In genomic region chr19:39031368-39032163, GRCh38 we compare ENCODE assay signal across 7 cellular contexts. TPM values are rescaled to one million over a fixed set of nuclear protein-coding genes. Genes with fewer than 3 reads are reported as not detected.
A peak's percentile ranks its signal among the peaks of the same experiment; 100 is the strongest.
DNase-seq lines count a peak whose midpoint lies in the region; FAIRE-seq lines count a peak whose summit lies in the region.

No MANE protein-coding gene starts in this region.

- H2BK120ac ChIP-seq in neuronal stem cell (ENCODE audit: low read depth, low read length) = no peak overlapping the region

- peak overlapping the region; percentile 99 for H2BK15ac ChIP-seq in neuronal stem cell (ENCODE audit: low read length)

- H4K8ac ChIP-seq in neuronal stem cell (ENCODE audit: low read depth, low read length) = no peak overlapping the region

- no peaks in the 10 kb centered on the region for H3K36me3 Mint-ChIP-seq in activated naive CD4-positive, alpha-beta T cell treated with anti-CD3 and anti-CD28 coated beads for 36 hours (ENCODE audit: low read depth)

- intact Hi-C loops in activated naive CD4-positive, alpha-beta T cell treated with anti-CD3 and anti-CD28 coated beads for 36 hours (cut with micrococcal nuclease) = loop anchor here (2.0 kb wide), 1 partner anchor 69 kb away; no protein-coding TSS in a partner anchor

- H3K27me3 ChIP-seq in neuronal stem cell (ENCODE audit: control insufficient read depth in 3 of 3, insufficient read depth in 3 of 3, low read depth in 1 of 3, low read length in 3 of 3) (peaks cover 0 to 54% (median 3%) of the 10 kb centered on the region in 3 experiments), subcutaneous abdominal adipose tissue (ENCODE audit: control insufficient read depth in 5 of 5, insufficient read depth in 4 of 5, low read length in 5 of 5) (peaks cover 0 to 4% (median 2%) of the 10 kb centered on the region in 5 donors)

- H3K27ac ChIP-seq in neuronal stem cell (replicated peaks; ENCODE audit: low read length) (peak overlapping the region; percentile 75), subcutaneous abdominal adipose tissue (ENCODE audit: low read depth, low read length) (peak overlapping the region; percentile 41)

- peak overlapping the region; percentile 37 to 81 for H3K4me3 ChIP-seq in neuronal stem cell (ENCODE audit: low read length in 2 of 2)
- H3K4me3 ChIP-seq in subcutaneous abdominal adipose tissue (ENCODE audit: low read depth in 1 of 5, low read length in 5 of 5) = peak overlapping the region in 4 of 5 donors; percentile 44 to 86 (median 72)

- H3K4me2 ChIP-seq in neuronal stem cell (ENCODE audit: insufficient read depth, low read length, poor library complexity, severe bottlenecking) = peak overlapping the region; percentile 99

- H3K9ac ChIP-seq in neuronal stem cell (ENCODE audit: low read depth, low read length, poor library complexity) (peak overlapping the region; percentile 99), subcutaneous abdominal adipose tissue (ENCODE audit: low read length in 5 of 5) (peak overlapping the region in 3 of 5 donors; percentile 11 to 47 (median 32))

- peak overlapping the region; percentile 58 for H2BK12ac ChIP-seq in neuronal stem cell (ENCODE audit: low read length)

- H3K4me1 Mint-ChIP-seq in activated naive CD4-positive, alpha-beta T cell treated with anti-CD3 and anti-CD28 coated beads for 36 hours (ENCODE audit: low read depth) = peaks cover 16% of the 10 kb centered on the region

- H2AFZ ChIP-seq in neuronal stem cell (ENCODE audit: low read length) = peak overlapping the region; percentile 98

- H3K27me3 Mint-ChIP-seq in activated naive CD4-positive, alpha-beta T cell treated with anti-CD3 and anti-CD28 coated beads for 36 hours (ENCODE audit: low read depth) = peaks cover 17% of the 10 kb centered on the region

- CTCF ChIA-PET in activated naive CD4-positive, alpha-beta T cell treated with anti-CD3 and anti-CD28 coated beads for 36 hours (lab: Charles Lee) = interaction anchor here (1.1 kb wide), 1 partner anchor 20 kb away, joined by 3 read pairs; no protein-coding TSS in a partner anchor

- H3K4me3 Mint-ChIP-seq in activated naive CD4-positive, alpha-beta T cell treated with anti-CD3 and anti-CD28 coated beads for 36 hours = peak overlapping the region; percentile 69

- H3K4me1 ChIP-seq in neuronal stem cell (ENCODE audit: control insufficient read depth in 2 of 2, insufficient read depth in 1 of 2, low read depth in 1 of 2, low read length in 2 of 2) (peaks cover 4 to 8% of the 10 kb centered on the region in 2 donors), subcutaneous abdominal adipose tissue (ENCODE audit: control insufficient read depth in 5 of 5, insufficient read depth in 5 of 5, low read length in 5 of 5) (peaks cover 0 to 33% (median 23%) of the 10 kb centered on the region in 5 donors)

- no peak overlapping the region for H3K27ac Mint-ChIP-seq in activated naive CD4-positive, alpha-beta T cell treated with anti-CD3 and anti-CD28 coated beads for 36 hours

- WGBS in neuronal stem cell (ENCODE audit: extremely low coverage in 2 of 2, insufficient read length in 2 of 2, insufficient replicate concordance in 1 of 2), 2 donors = no CpG with 5 or more reads among the region's 58 CpGs

- H3K9me3 Mint-ChIP-seq in activated naive CD4-positive, alpha-beta T cell treated with anti-CD3 and anti-CD28 coated beads for 36 hours = no peaks in the 10 kb centered on the region

- H3K9me3 ChIP-seq in neuronal stem cell (replicated peaks in 1 of 2; ENCODE audit: control insufficient read depth in 2 of 2, insufficient read depth in 1 of 2, low read depth in 1 of 2, low read length in 2 of 2) (peaks cover 0 to 6% of the 10 kb centered on the region in 2 donors), subcutaneous abdominal adipose tissue (ENCODE audit: control insufficient read depth in 5 of 5, low read length in 5 of 5) (peaks cover 0 to 3% (median 0%) of the 10 kb centered on the region in 5 donors)

- FAIRE-seq in GM18507 (lab: Jason Lieb, UNC) = peak; percentile 82

- DNase-seq in GM18507 (ENCODE audit: extremely low spot score, insufficient read length, low read depth) = peak; percentile 70
- DNase-seq in HuH-7.5 (ENCODE audit: low spot score) = peak; percentile 89
- peak; percentile 47 for DNase-seq in SK-N-DZ (ENCODE audit: low spot score)
- peak; percentile 92 for DNase-seq in activated naive CD4-positive, alpha-beta T cell treated with anti-CD3 and anti-CD28 coated beads for 36 hours
- DNase-seq in globus pallidus (ENCODE audit: low spot score) = peak; percentile 54
- peak; percentile 93 for DNase-seq in neuronal stem cell (ENCODE audit: low spot score)

- no peaks in the 10 kb centered on the region for H3K79me1 ChIP-seq in neuronal stem cell (ENCODE audit: low read depth, low read length)

- H3K36me3 ChIP-seq in neuronal stem cell (replicated peaks in 1 of 2; ENCODE audit: control insufficient read depth in 2 of 2, insufficient read depth in 2 of 2, low read length in 2 of 2) (peaks cover 0 to 4% of the 10 kb centered on the region in 2 donors), subcutaneous abdominal adipose tissue (ENCODE audit: control insufficient read depth in 5 of 5, insufficient read depth in 5 of 5, low read length in 5 of 5) (peaks cover 0 to 12% (median 7%) of the 10 kb centered on the region in 5 donors)

- H3K4ac ChIP-seq in neuronal stem cell (ENCODE audit: low read length) = no peak overlapping the region

- H3K23ac ChIP-seq in neuronal stem cell (ENCODE audit: low read depth, low read length, poor library complexity) = peak overlapping the region; percentile 97

- H4K91ac ChIP-seq in neuronal stem cell (ENCODE audit: low read depth, low read length, poor library complexity) = no peak overlapping the region

- peak overlapping the region; percentile 46 for H2AK5ac ChIP-seq in neuronal stem cell (ENCODE audit: low read depth, low read length)

- H3K18ac ChIP-seq in neuronal stem cell (ENCODE audit: low read length) = peak overlapping the region; percentile 99

- H3K14ac ChIP-seq in neuronal stem cell (ENCODE audit: low read length) = peak overlapping the region; percentile 94

- H2BK5ac ChIP-seq in neuronal stem cell (ENCODE audit: low read length) = peak overlapping the region; percentile 87

RNA-seq across cellular contexts. Expression of gene FBXO27, which starts 0.8 kb away (rescaled TPM):
- 0.36 and 0.93 TPM in 2 replicates for polyA plus RNA-seq in SK-N-DZ (2014; cell fraction: cytosol; rRNA removed)
- polyA plus RNA-seq in SK-N-DZ (2014; cell fraction: nucleus; rRNA removed) = not detected in 2 replicates
- 1 to 10 TPM; 1.0 to 1.8 TPM for total RNA-seq in activated naive CD4-positive, alpha-beta T cell treated with anti-CD3 and anti-CD28 coated beads for 36 hours
- 8.9 TPM for polyA plus RNA-seq in neuronal stem cell (2013, experiment 1 of 2)
- 8.1 TPM for polyA plus RNA-seq in neuronal stem cell (2013, experiment 2 of 2)

RNA-seq across cellular contexts. Expression of gene ACP7, which starts 52.6 kb away (rescaled TPM):
- not detected in 2 replicates for polyA plus RNA-seq in SK-N-DZ (2014; cell fraction: cytosol; rRNA removed)
- polyA plus RNA-seq in SK-N-DZ (2014; cell fraction: nucleus; rRNA removed) = not detected in 2 replicates
- not detected for total RNA-seq in activated naive CD4-positive, alpha-beta T cell treated with anti-CD3 and anti-CD28 coated beads for 36 hours
- polyA plus RNA-seq in neuronal stem cell (2013, experiment 1 of 2) = not detected
- polyA plus RNA-seq in neuronal stem cell (2013, experiment 2 of 2) = not detected

RNA-seq across cellular contexts. Expression of gene FBXO17, which starts 56.0 kb away (rescaled TPM):
- polyA plus RNA-seq in SK-N-DZ (2014; cell fraction: cytosol; rRNA removed) = 11.6 and 22.8 TPM in 2 replicates
- polyA plus RNA-seq in SK-N-DZ (2014; cell fraction: nucleus; rRNA removed) = 16.7 and 17.5 TPM in 2 replicates
- total RNA-seq in activated naive CD4-positive, alpha-beta T cell treated with anti-CD3 and anti-CD28 coated beads for 36 hours = under 1 TPM in 1 of 2 experiments, not detected in 1; 0.07 TPM
- polyA plus RNA-seq in neuronal stem cell (2013, experiment 1 of 2) = 23.3 TPM
- 24.3 TPM for polyA plus RNA-seq in neuronal stem cell (2013, experiment 2 of 2)

Comparison
In these comparisons a context has a peak if more than half of its experiments do, and no peak if none do; other contexts are left out.
1. Peak in every context shown above with its lines: DNase-seq, H3K4me3 ChIP-seq and H3K27ac ChIP-seq.